1 cellular context compared by ENCODE assay signal in the genomic region with DNA sequence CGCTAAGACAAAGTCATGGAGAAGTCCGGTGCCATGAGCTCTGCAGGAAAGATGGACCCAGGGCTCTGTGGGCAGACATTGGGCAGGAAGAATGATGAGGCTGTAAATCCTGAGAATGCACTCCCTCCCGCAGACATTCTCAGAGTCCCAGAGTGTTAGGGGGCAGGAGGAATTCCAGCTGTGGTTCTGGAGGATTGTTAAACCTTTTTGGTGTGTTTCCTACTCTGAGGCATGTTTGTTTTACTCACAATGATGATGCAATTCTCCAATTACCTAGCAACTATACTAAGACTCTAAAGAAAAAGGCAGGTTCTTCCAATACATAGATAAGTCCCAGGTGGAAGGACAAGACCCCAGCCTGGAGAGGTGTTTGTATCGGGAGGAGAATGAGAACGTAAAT.
TF ChIP-seq lines count a peak whose summit lies in the region.

No MANE protein-coding gene starts in this region.

TF ChIP-seq in A549, 52 proteins besides CTCF, POLR2A, EP300 and RAD21 (continued from another document):
- TF ChIP-seq REST (IDR thresholded peaks at IDR 0.05), result no peak
